1 cellular context compared by ENCODE assay signal in the genomic region with DNA sequence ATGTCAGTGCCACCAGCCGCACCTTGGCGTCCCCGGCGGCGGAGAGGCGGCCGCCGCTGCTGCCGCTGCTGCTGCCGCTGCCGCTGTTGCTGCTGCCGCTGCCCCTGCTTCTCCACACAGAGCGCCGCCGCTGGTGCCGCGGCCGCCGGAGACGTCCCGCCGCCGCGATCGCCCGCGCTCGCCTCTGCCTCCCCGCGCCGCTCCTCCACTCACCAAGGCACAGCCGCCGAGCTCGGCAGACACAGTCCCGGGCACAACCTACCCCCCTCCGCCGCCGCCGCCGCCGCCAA.
TF ChIP-seq lines count a peak whose summit lies in the region.

Gene PPP3CA, minus strand, starts transcription at position 260 of the 290 bp plus-strand sequence.

TF ChIP-seq in K562, 482 proteins besides CTCF, POLR2A, EP300 and RAD21 (continued from another document):
- TF ChIP-seq THAP12 (CRISPR knock-in tag; IDR thresholded peaks at IDR 0.05), result no peak
- peak; percentile 69; the same call in 1 of the 2 replicates for TF ChIP-seq RB1 (IDR thresholded peaks at IDR 0.05; ENCODE audit: low read depth)
- no peak for TF ChIP-seq DEAF1 (CRISPR knock-in tag; IDR thresholded peaks at IDR 0.05)
- peak; percentile 29; the same call in 1 of the 2 replicates for TF ChIP-seq CXXC5 (CRISPR knock-in tag; IDR thresholded peaks at IDR 0.05)
- TF ChIP-seq KDM5B (IDR thresholded peaks at IDR 0.05; ENCODE audit: insufficient replicate concordance, low read depth, low read length), result peak; percentile 0
- peak; percentile 56; the same call in 1 of the 2 replicates for TF ChIP-seq PHF8 (IDR thresholded peaks at IDR 0.05; ENCODE audit: borderline replicate concordance, low read length)
- peak; percentile 61; the same call in 1 of the 2 replicates for TF ChIP-seq CGGBP1 (CRISPR knock-in tag; IDR thresholded peaks at IDR 0.05)
- peak in 1 of 3 experiments; percentile 8 for TF ChIP-seq YY1 (IDR thresholded peaks at IDR 0.05; ENCODE audit: borderline replicate concordance in 1 of 3, control insufficient read depth in 1 of 3, extremely low read depth in 1 of 3, insufficient read depth in 3 of 3, insufficient read length in 1 of 3, insufficient replicate concordance in 2 of 3, low read depth in 1 of 3, low read length in 2 of 3)
- no peak for TF ChIP-seq FOXM1 (IDR thresholded peaks at IDR 0.05; ENCODE audit: low read depth)
- TF ChIP-seq FOXM1 (CRISPR knock-in tag; IDR thresholded peaks at IDR 0.05; ENCODE audit: low read depth), result peak; percentile 0; the same call in 1 of the 2 replicates
- TF ChIP-seq YBX1 (IDR thresholded peaks at IDR 0.05), result no peak
- TF ChIP-seq, protein P1, sequence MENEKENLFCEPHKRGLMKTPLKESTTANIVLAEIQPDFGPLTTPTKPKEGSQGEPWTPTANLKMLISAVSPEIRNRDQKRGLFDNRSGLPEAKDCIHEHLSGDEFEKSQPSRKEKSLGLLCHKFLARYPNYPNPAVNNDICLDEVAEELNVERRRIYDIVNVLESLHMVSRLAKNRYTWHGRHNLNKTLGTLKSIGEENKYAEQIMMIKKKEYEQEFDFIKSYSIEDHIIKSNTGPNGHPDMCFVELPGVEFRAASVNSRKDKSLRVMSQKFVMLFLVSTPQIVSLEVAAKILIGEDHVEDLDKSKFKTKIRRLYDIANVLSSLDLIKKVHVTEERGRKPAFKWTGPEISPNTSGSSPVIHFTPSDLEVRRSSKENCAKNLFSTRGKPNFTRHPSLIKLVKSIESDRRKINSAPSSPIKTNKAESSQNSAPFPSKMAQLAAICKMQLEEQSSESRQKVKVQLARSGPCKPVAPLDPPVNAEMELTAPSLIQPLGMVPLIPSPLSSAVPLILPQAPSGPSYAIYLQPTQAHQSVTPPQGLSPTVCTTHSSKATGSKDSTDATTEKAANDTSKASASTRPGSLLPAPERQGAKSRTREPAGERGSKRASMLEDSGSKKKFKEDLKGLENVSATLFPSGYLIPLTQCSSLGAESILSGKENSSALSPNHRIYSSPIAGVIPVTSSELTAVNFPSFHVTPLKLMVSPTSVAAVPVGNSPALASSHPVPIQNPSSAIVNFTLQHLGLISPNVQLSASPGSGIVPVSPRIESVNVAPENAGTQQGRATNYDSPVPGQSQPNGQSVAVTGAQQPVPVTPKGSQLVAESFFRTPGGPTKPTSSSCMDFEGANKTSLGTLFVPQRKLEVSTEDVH (IDR thresholded peaks at IDR 0.05; ENCODE audit: low read depth, partially characterized antibody), result no peak
